ENCODE assay signal across 14 cellular contexts in the genomic region with DNA sequence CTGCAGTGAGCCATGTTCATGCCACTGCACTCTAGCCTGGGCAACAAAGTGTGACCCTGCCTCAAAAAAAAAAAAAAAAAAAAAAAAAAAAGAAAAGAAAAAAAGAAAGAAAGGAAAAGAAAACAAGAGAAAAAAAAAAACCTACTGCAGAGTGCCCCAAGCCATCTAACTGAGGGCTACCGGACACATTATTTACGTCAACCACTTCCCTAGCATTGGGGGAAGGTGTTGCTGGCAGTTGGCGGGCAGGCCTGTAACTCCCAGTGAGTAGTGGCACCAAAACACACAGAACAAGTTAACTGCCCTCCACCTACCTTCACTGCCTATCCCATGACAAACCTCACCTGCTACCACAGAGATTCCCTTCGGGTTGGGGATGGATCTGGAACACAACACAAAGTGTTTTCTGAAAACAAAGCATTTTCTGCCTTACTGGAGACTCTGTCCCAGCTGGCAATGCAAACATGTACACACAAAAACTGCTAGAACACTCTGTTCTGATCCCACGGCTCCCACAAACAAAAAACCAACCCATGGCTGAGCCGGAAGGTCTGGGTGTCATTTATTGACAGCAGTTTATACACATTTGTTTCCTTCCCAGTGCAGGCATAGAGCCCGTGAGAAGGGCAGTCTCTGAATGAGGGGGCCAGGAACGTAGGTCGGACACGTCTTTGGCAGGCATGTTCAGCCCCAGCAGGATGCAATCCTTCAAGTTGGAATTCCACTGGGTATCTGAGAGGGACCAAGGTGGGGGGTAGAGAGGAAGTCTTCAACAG. TPM values are rescaled to one million over a fixed set of nuclear protein-coding genes. Genes with fewer than 3 reads are reported as not detected.
DNase-seq lines count a peak whose midpoint lies in the region; ATAC-seq and TF ChIP-seq lines count a peak whose summit lies in the region.
"Had no signal": no experiment of that assay in that cellular context is flagged by ENCODE, and none has a peak within 500 bp of the region (broad histone marks: within the 10 kb centered on the region; RNA-seq: fewer than 3 reads in every experiment).

No MANE protein-coding gene starts in this region.

- H3K9me3 Mint-ChIP-seq in WTC11 = no peaks in the 10 kb centered on the region
- H3K9me3 Mint-ChIP-seq in stimulated activated memory B cell treated with anti-CD40 and anti-IgM and Interleukin-4, amounts not matched to agents 10 μg/mL and 1 μg/mL and 100 μg/mL, for 72 hours = no peaks in the 10 kb centered on the region
- no peaks in the 10 kb centered on the region for H3K9me3 Mint-ChIP-seq in activated T-helper 2 cell treated with anti-CD3 and anti-CD28 coated beads, Interferon-gamma antibody, Interleukin-2, Interleukin-4, amounts not matched to agents 10 μg/mL and 5 μg/mL and 100 μg/mL, durations not matched to agents 14 hours and 24 hours and 36 hours
- H3K9me3 Mint-ChIP-seq: HFFc6 had no signal

- H3K36me3 Mint-ChIP-seq in WTC11 = peaks cover 54% of the 10 kb centered on the region
- H3K36me3 Mint-ChIP-seq in stimulated activated memory B cell treated with anti-CD40 and anti-IgM and Interleukin-4, amounts not matched to agents 10 μg/mL and 1 μg/mL and 100 μg/mL, for 72 hours = peaks cover 65% of the 10 kb centered on the region
- H3K36me3 Mint-ChIP-seq in activated T-helper 2 cell treated with anti-CD3 and anti-CD28 coated beads, Interferon-gamma antibody, Interleukin-2, Interleukin-4, amounts not matched to agents 10 μg/mL and 5 μg/mL and 100 μg/mL, durations not matched to agents 14 hours and 24 hours and 36 hours (ENCODE audit: low read depth) = peaks cover 63% of the 10 kb centered on the region

- H3K27me3 Mint-ChIP-seq in WTC11 (ENCODE audit: low read depth) = no peaks in the 10 kb centered on the region
- H3K27me3 Mint-ChIP-seq in stimulated activated memory B cell treated with anti-CD40 and anti-IgM and Interleukin-4, amounts not matched to agents 10 μg/mL and 1 μg/mL and 100 μg/mL, for 72 hours = no peaks in the 10 kb centered on the region
- H3K27me3 Mint-ChIP-seq in activated T-helper 2 cell treated with anti-CD3 and anti-CD28 coated beads, Interferon-gamma antibody, Interleukin-2, Interleukin-4, amounts not matched to agents 10 μg/mL and 5 μg/mL and 100 μg/mL, durations not matched to agents 14 hours and 24 hours and 36 hours (ENCODE audit: low read depth) = no peaks in the 10 kb centered on the region

- DNase-seq in HL-60 (ENCODE audit: low read depth in 1 of 2, low spot score in 1 of 2) (peak in 1 of 2 experiments; percentile 36), WTC11 (ENCODE audit: low spot score) (no peak), H4 (ENCODE audit: low spot score) (no peak), SK-N-DZ (ENCODE audit: low spot score) (no peak)
- DNase-seq in activated T-helper 2 cell treated with anti-CD3 and anti-CD28 coated beads, Interferon-gamma antibody, Interleukin-2, Interleukin-4, amounts not matched to agents 10 μg/mL and 5 μg/mL and 100 μg/mL, durations not matched to agents 14 hours and 24 hours and 36 hours (ENCODE audit: low spot score) = no peak
- DNase-seq: activated T-cell treated with anti-CD3 and anti-CD28 coated beads, Interleukin-2, amount 50 U/mL, for 1 hour; HFFc6; NK-92 treated with Interleukin-12 subunit alpha and Interleukin-12 subunit beta, amount 100 ng/mL, for 24 hours; stimulated activated CD4-positive, alpha-beta T cell treated with anti-CD3 and anti-CD28 coated beads, Interleukin-4, amount 100 ng/mL, for 1 hour; stimulated activated naive CD4-positive, alpha-beta T cell treated with Interleukin-2 at 50 U/mL for 16 hours had no signal

- H3K27me3 ChIP-seq in HL-60 (ENCODE audit: insufficient read depth, poor library complexity, severe bottlenecking) (no peaks in the 10 kb centered on the region), layer of hippocampus (ENCODE audit: control insufficient read depth, insufficient read depth, low read length) (no peaks in the 10 kb centered on the region)
- H3K27me3 ChIP-seq: SJSA1 had no signal

- H3K27ac Mint-ChIP-seq in WTC11 = peak overlapping the region; percentile 33; the same call in 1 of the 2 replicates
- H3K27ac Mint-ChIP-seq in stimulated activated memory B cell treated with anti-CD40 and anti-IgM and Interleukin-4, amounts not matched to agents 10 μg/mL and 1 μg/mL and 100 μg/mL, for 72 hours = peak overlapping the region; percentile 85
- no peak overlapping the region for H3K27ac Mint-ChIP-seq in activated T-helper 2 cell treated with anti-CD3 and anti-CD28 coated beads, Interferon-gamma antibody, Interleukin-2, Interleukin-4, amounts not matched to agents 10 μg/mL and 5 μg/mL and 100 μg/mL, durations not matched to agents 14 hours and 24 hours and 36 hours

- no peak overlapping the region for H3K4me3 Mint-ChIP-seq in WTC11
- no peak overlapping the region for H3K4me3 Mint-ChIP-seq in stimulated activated memory B cell treated with anti-CD40 and anti-IgM and Interleukin-4, amounts not matched to agents 10 μg/mL and 1 μg/mL and 100 μg/mL, for 72 hours
- H3K4me3 Mint-ChIP-seq in activated T-helper 2 cell treated with anti-CD3 and anti-CD28 coated beads, Interferon-gamma antibody, Interleukin-2, Interleukin-4, amounts not matched to agents 10 μg/mL and 5 μg/mL and 100 μg/mL, durations not matched to agents 14 hours and 24 hours and 36 hours (ENCODE audit: low read depth) = no peak overlapping the region
- H3K4me3 Mint-ChIP-seq: HFFc6 had no signal

- no peak overlapping the region for H3K4me3 ChIP-seq in HL-60 (replicated peaks; ENCODE audit: insufficient read depth, low read length)
- H3K4me3 ChIP-seq: SJSA1 had no signal

- peak overlapping the region; percentile 43; the same call in 1 of the 2 replicates for H3K27ac ChIP-seq in HL-60 (replicated peaks)
- peak overlapping the region; percentile 94 for H3K27ac ChIP-seq in layer of hippocampus (ENCODE audit: low read depth, low read length)
- H3K27ac ChIP-seq: SJSA1 had no signal

- intact Hi-C loops in activated T-helper 2 cell treated with anti-CD3 and anti-CD28 coated beads, Interferon-gamma antibody, Interleukin-2, Interleukin-4, amounts not matched to agents 10 μg/mL and 5 μg/mL and 100 μg/mL, durations not matched to agents 14 hours and 24 hours and 36 hours (cut with micrococcal nuclease) = no loop called here

- POLR2A ChIA-PET in WTC11 (lab: Charles Lee) = no interaction called here

- TF ChIP-seq CTCF in HL-60 (IDR thresholded peaks at IDR 0.05; ENCODE audit: insufficient read depth, low read length) (no peak), WTC11 (IDR thresholded peaks at IDR 0.05) (no peak)

- CTCF ChIA-PET in WTC11 (lab: Charles Lee) = no interaction called here

- no peak for ATAC-seq in WTC11
- no peak for ATAC-seq in stimulated activated memory B cell treated with anti-CD40 and anti-IgM and Interleukin-4, amounts not matched to agents 10 μg/mL and 1 μg/mL and 100 μg/mL, for 72 hours
- no peak for ATAC-seq in HG02938 (IDR thresholded peaks at IDR 0.05; ENCODE audit: unreplicated experiment)

- 0 out of 2 replicates have a peak, but pooled peaks cover 4% of the 10 kb centered on the region for H3K4me1 Mint-ChIP-seq in WTC11
- peaks cover 27% of the 10 kb centered on the region for H3K4me1 Mint-ChIP-seq in stimulated activated memory B cell treated with anti-CD40 and anti-IgM and Interleukin-4, amounts not matched to agents 10 μg/mL and 1 μg/mL and 100 μg/mL, for 72 hours
- H3K4me1 Mint-ChIP-seq in activated T-helper 2 cell treated with anti-CD3 and anti-CD28 coated beads, Interferon-gamma antibody, Interleukin-2, Interleukin-4, amounts not matched to agents 10 μg/mL and 5 μg/mL and 100 μg/mL, durations not matched to agents 14 hours and 24 hours and 36 hours (ENCODE audit: low read depth) = peaks cover 16% of the 10 kb centered on the region

TF ChIP-seq in WTC11, 78 proteins besides CTCF, POLR2A, EP300 and RAD21 (continues in another document):
- TF ChIP-seq IRF2 (CRISPR knock-in tag; IDR thresholded peaks at IDR 0.05; ENCODE audit: borderline replicate concordance, low read depth) (no peak), GTF2I (CRISPR knock-in tag; conservative IDR thresholded peaks at IDR 0.05) (no peak), NR3C1 (CRISPR knock-in tag; conservative IDR thresholded peaks at IDR 0.05; ENCODE audit: low read depth) (no peak), JAZF1 (CRISPR knock-in tag; IDR thresholded peaks at IDR 0.05) (no peak), MXD4 (CRISPR knock-in tag; IDR thresholded peaks at IDR 0.05; ENCODE audit: borderline replicate concordance) (no peak), ZNF219 (CRISPR knock-in tag; IDR thresholded peaks at IDR 0.05; ENCODE audit: borderline replicate concordance) (no peak), NFATC4 (CRISPR knock-in tag; IDR thresholded peaks at IDR 0.05) (no peak), SMAD3 (CRISPR knock-in tag; IDR thresholded peaks at IDR 0.05; ENCODE audit: borderline replicate concordance) (no peak)
- TF ChIP-seq, protein P1, sequence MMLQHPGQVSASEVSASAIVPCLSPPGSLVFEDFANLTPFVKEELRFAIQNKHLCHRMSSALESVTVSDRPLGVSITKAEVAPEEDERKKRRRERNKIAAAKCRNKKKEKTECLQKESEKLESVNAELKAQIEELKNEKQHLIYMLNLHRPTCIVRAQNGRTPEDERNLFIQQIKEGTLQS (CRISPR knock-in tag; conservative IDR thresholded peaks at IDR 0.05) = no peak

RNA-seq across cellular contexts. Expression of a gene that starts 11.0 kb away (rescaled TPM):
- total RNA-seq in WTC11 (2021) = 350 to 375 TPM (median 362 TPM) in 3 replicates
- total RNA-seq in H4 (2014; rRNA removed; shearing (Covaris generic)) = 232 and 233 TPM in 2 replicates
- polyA plus RNA-seq in SK-N-DZ (2014; cell fraction: cytosol; rRNA removed) = 244 and 301 TPM in 2 replicates
- polyA plus RNA-seq in SK-N-DZ (2014; cell fraction: nucleus; rRNA removed) = 137 and 172 TPM in 2 replicates
- total RNA-seq in activated T-helper 2 cell treated with anti-CD3 and anti-CD28 coated beads, Interferon-gamma antibody, Interleukin-2, Interleukin-4, amounts not matched to agents 10 μg/mL and 5 μg/mL and 100 μg/mL, durations not matched to agents 14 hours and 24 hours and 36 hours = 335 and 339 TPM in 2 replicates

RNA-seq across cellular contexts. Expression of a gene that starts 41.7 kb away (rescaled TPM):
- 40.8 to 46.0 TPM (median 44.2 TPM) in 3 replicates for total RNA-seq in WTC11 (2021)
- total RNA-seq in H4 (2014; rRNA removed; shearing (Covaris generic)) = 13.4 and 18.3 TPM in 2 replicates
- 17.8 and 21.9 TPM in 2 replicates for polyA plus RNA-seq in SK-N-DZ (2014; cell fraction: cytosol; rRNA removed)
- 11.5 and 22.1 TPM in 2 replicates for polyA plus RNA-seq in SK-N-DZ (2014; cell fraction: nucleus; rRNA removed)
- 4.3 and 5.4 TPM in 2 replicates for total RNA-seq in activated T-helper 2 cell treated with anti-CD3 and anti-CD28 coated beads, Interferon-gamma antibody, Interleukin-2, Interleukin-4, amounts not matched to agents 10 μg/mL and 5 μg/mL and 100 μg/mL, durations not matched to agents 14 hours and 24 hours and 36 hours
